8 cellular contexts compared by ENCODE assay signal in genomic region chr14:60981626-60982455, GRCh38. TPM values are rescaled to one million over a fixed set of nuclear protein-coding genes. Genes with fewer than 3 reads are reported as not detected.
A peak's percentile ranks its signal among the peaks of the same experiment; 100 is the strongest.
DNase-seq lines count a peak whose midpoint lies in the region; ATAC-seq and TF ChIP-seq lines count a peak whose summit lies in the region.

No MANE protein-coding gene starts in this region.

- H3K4me3 ChIP-seq in SK-N-SH (ENCODE audit: low read depth in 2 of 2, low read length in 1 of 2), result peak overlapping the region; percentile 87 to 97
- peak overlapping the region; percentile 91 for H3K4me3 ChIP-seq in right cardiac atrium (ENCODE audit: low read length)
- H3K4me3 ChIP-seq in skeletal muscle tissue (ENCODE audit: low read length in 3 of 3), result peak overlapping the region; percentile 88 to 96 (median 95)

- ATAC-seq in right cardiac atrium (peak in 1 of 2 donors; percentile 41), HG02678 (IDR thresholded peaks at IDR 0.05; ENCODE audit: unreplicated experiment) (no peak)

- no peaks in the 10 kb centered on the region for H4K20me1 ChIP-seq in SK-N-SH (ENCODE audit: insufficient read depth)

- peaks cover 39 to 49% of the 10 kb centered on the region in 2 experiments for H3K36me3 ChIP-seq in SK-N-SH (replicated peaks in 1 of 2; ENCODE audit: control insufficient read depth in 1 of 2, insufficient read depth in 2 of 2, low read length in 1 of 2)
- H3K36me3 ChIP-seq in skeletal muscle tissue (ENCODE audit: control insufficient read depth in 3 of 3, insufficient read depth in 3 of 3, low read length in 3 of 3), result peaks cover 6 to 26% (median 8%) of the 10 kb centered on the region in 3 donors

- H3K9me2 ChIP-seq in SK-N-SH, result no peaks in the 10 kb centered on the region

- TF ChIP-seq EP300 in SK-N-SH (IDR thresholded peaks at IDR 0.05; ENCODE audit: borderline replicate concordance in 1 of 2, low read depth in 1 of 2, low read length in 1 of 2), result no peak

- no peak for TF ChIP-seq CTCF in C4-2B (conservative IDR thresholded peaks at IDR 0.05)
- no peak for TF ChIP-seq CTCF in SK-N-SH (IDR thresholded peaks at IDR 0.05)

- no peaks in the 10 kb centered on the region for H3K9me3 ChIP-seq in SK-N-SH
- H3K9me3 ChIP-seq in right cardiac atrium (ENCODE audit: control insufficient read depth, low read length), result no peaks in the 10 kb centered on the region
- H3K9me3 ChIP-seq in skeletal muscle tissue (ENCODE audit: control insufficient read depth in 3 of 3, low read length in 3 of 3), result no peaks in the 10 kb centered on the region

- peak overlapping the region; percentile 87 for H3K4me2 ChIP-seq in SK-N-SH

- TF ChIP-seq RAD21 in SK-N-SH (IDR thresholded peaks at IDR 0.05; ENCODE audit: low read length), result no peak

- CTCF ChIA-PET in SK-N-SH (lab: Yijun Ruan, JAX), result interaction anchor here (0.9 to 1.5 kb wide), 3 partner anchors 14 to 341 kb away, joined by 3 to 5 read pairs (median 3); no protein-coding TSS in a partner anchor

- H3K9ac ChIP-seq in SK-N-SH (peak overlapping the region; percentile 85), skeletal muscle tissue (ENCODE audit: low read depth in 1 of 3, low read length in 3 of 3) (peak overlapping the region; percentile 86 to 90 (median 87))

- H3K4me1 ChIP-seq in SK-N-SH (ENCODE audit: control insufficient read depth in 1 of 2, insufficient read depth in 2 of 2, low read depth in 1 of 2, low read length in 1 of 2) (peaks cover 12 to 32% of the 10 kb centered on the region in 2 experiments; a peak in 3 of 4 replicates), right cardiac atrium (ENCODE audit: control insufficient read depth, insufficient read depth, low read length) (peaks cover 3% of the 10 kb centered on the region), skeletal muscle tissue (ENCODE audit: control insufficient read depth in 3 of 3, insufficient read depth in 3 of 3, low read length in 3 of 3) (peaks cover 23 to 34% (median 26%) of the 10 kb centered on the region in 3 donors)

- peaks cover 67% of the 10 kb centered on the region for H3K79me2 ChIP-seq in SK-N-SH (ENCODE audit: insufficient read depth)

- POLR2A ChIA-PET in SK-N-SH (lab: Yijun Ruan, JAX), result no interaction called here

- WGBS in SK-N-SH (ENCODE audit: low lambda C conversion rate), result 4% methylated on average over 13 of the region's 13 CpGs
- 9% methylated on average over 13 of the region's 13 CpGs for WGBS in right cardiac atrium

- peak overlapping the region; percentile 66; the same call in 1 of the 2 replicates for H2AFZ ChIP-seq in SK-N-SH (ENCODE audit: low read depth)

- H3K27me3 ChIP-seq in SK-N-SH (ENCODE audit: insufficient read depth) (no peaks in the 10 kb centered on the region), right cardiac atrium (ENCODE audit: control insufficient read depth, insufficient read depth) (no peaks in the 10 kb centered on the region), skeletal muscle tissue (ENCODE audit: control insufficient read depth in 3 of 3, insufficient read depth in 3 of 3, low read length in 3 of 3) (no peaks in the 10 kb centered on the region)

- intact Hi-C loops in right cardiac atrium (cut with DNase I), result no loop called here

- peaks cover 5% of the 10 kb centered on the region for H3F3A ChIP-seq in SK-N-SH (replicated peaks; ENCODE audit: insufficient read depth)

- peak; percentile 90 for DNase-seq in HCEC 1CT
- DNase-seq in SK-N-SH, result peak; percentile 11
- no peak for DNase-seq in right cardiac atrium
- no peak for DNase-seq in NCI-H1694 (lab: John Stamatoyannopoulos, UW)
- no peak for DNase-seq in stimulated activated CD4-positive, alpha-beta T cell treated with anti-CD3 and anti-CD28 coated beads, Interleukin-2, amount 100 ng/mL, for 24 hours

- H3K27ac ChIP-seq in C4-2B (peak overlapping the region; percentile 82), SK-N-SH (ENCODE audit: low read depth in 2 of 2, low read length in 1 of 2) (peak overlapping the region; percentile 86 to 88), right cardiac atrium (ENCODE audit: low read length) (peak overlapping the region; percentile 87), skeletal muscle tissue (ENCODE audit: low read depth, low read length) (peak overlapping the region; percentile 83)

TF ChIP-seq in SK-N-SH, 30 proteins besides CTCF, POLR2A, EP300 and RAD21:
- TF ChIP-seq MAX (IDR thresholded peaks at IDR 0.05; ENCODE audit: low read depth) (0 out of 2 replicates have a peak, but pooled peaks have one; percentile 27), POLR2AphosphoS5 (IDR thresholded peaks at IDR 0.05; ENCODE audit: low read depth, low read length) (0 out of 2 replicates have a peak, but pooled peaks have one; percentile 36), NRF1 (IDR thresholded peaks at IDR 0.05; ENCODE audit: low read depth, low read length) (no peak), USF1 (IDR thresholded peaks at IDR 0.05; ENCODE audit: borderline replicate concordance, low read depth) (peak; percentile 53; the same call in 1 of the 2 replicates), SIN3A (IDR thresholded peaks at IDR 0.05; ENCODE audit: borderline replicate concordance, low read depth, low read length) (peak; percentile 57; the same call in 1 of the 2 replicates), TEAD4 (IDR thresholded peaks at IDR 0.05; ENCODE audit: borderline replicate concordance, insufficient read depth) (no peak), RXRA (IDR thresholded peaks at IDR 0.05; ENCODE audit: borderline replicate concordance, low read depth) (no peak), MXI1 (IDR thresholded peaks at IDR 0.05; ENCODE audit: low read depth, low read length) (no peak)

RNA-seq across cellular contexts. Expression of gene SLC38A6, which starts 0.8 kb away (rescaled TPM):
- 10.4 and 15.3 TPM in 2 replicates for polyA plus RNA-seq in SK-N-SH (2012; rRNA removed)
- 13.0 and 14.4 TPM in 2 replicates for polyA plus RNA-seq in SK-N-SH (2012; cell fraction: cytosol; rRNA removed)
- polyA plus RNA-seq in SK-N-SH (2012; cell fraction: nucleus; rRNA removed), result 13.5 and 28.2 TPM in 2 replicates
- total RNA-seq in right cardiac atrium, result 1 to 10 TPM; 5.4 to 9.1 (median 6.1) TPM
- 5.4 TPM for polyA plus RNA-seq in right cardiac atrium
- 63.7 TPM for total RNA-seq in skeletal muscle tissue

RNA-seq across cellular contexts. Expression of gene TRMT5, which starts 1.0 kb away (rescaled TPM):
- polyA plus RNA-seq in SK-N-SH (2012; rRNA removed) (4.0 TPM in 2 replicates), right cardiac atrium (3.2 TPM)
- 6.3 and 6.8 TPM in 2 replicates for polyA plus RNA-seq in SK-N-SH (2012; cell fraction: cytosol; rRNA removed)
- polyA plus RNA-seq in SK-N-SH (2012; cell fraction: nucleus; rRNA removed), result 2.8 and 4.4 TPM in 2 replicates
- total RNA-seq in right cardiac atrium (1 to 10 TPM; 8.2 to 9.4 (median 9.0) TPM), skeletal muscle tissue (13.0 TPM)

Comparison
In these comparisons a context has a peak if more than half of its experiments do, and no peak if none do; other contexts are left out.
1. DNase-seq: peak in HCEC 1CT (single experiment) and SK-N-SH (single experiment); none in right cardiac atrium (0 of 3), NCI-H1694 (single experiment) and stimulated activated CD4-positive, alpha-beta T cell treated with anti-CD3 and anti-CD28 coated beads, Interleukin-2, amount 100 ng/mL, for 24 hours (0 of 2).
2. Peak in every context shown above with its lines, with median percentiles within 50 percentile points of each other: H3K27ac ChIP-seq and H3K4me3 ChIP-seq.